Comparison of ENCODE assay signal across 18 cellular contexts in genomic region chr15:42453826-42454225, GRCh38. TPM values are rescaled to one million over a fixed set of nuclear protein-coding genes. Genes with fewer than 3 reads are reported as not detected.
DNase-seq lines count a peak whose midpoint lies in the region; ATAC-seq and TF ChIP-seq lines count a peak whose summit lies in the region.
"Had no signal": no experiment of that assay in that cellular context is flagged by ENCODE, and none has a peak within 500 bp of the region (broad histone marks: within the 10 kb centered on the region; RNA-seq: fewer than 3 reads in every experiment).

No MANE protein-coding gene starts in this region.

- intact Hi-C loops in left ventricle myocardium inferior (cut with micrococcal nuclease), result no loop called here
- intact Hi-C loops in cardiac septum (cut with DNase I), result no loop called here
- intact Hi-C loops in psoas muscle (cut with DNase I), result no loop called here
- intact Hi-C loops in uterus (cut with DNase I; ENCODE audit: low total_unique reads), result no loop called here

- 92 to 93% (median 92%) methylated on average over 3 of the region's 3 CpGs for WGBS in psoas muscle, 3 donors

- H3K4me3 Mint-ChIP-seq in endothelial cell (ENCODE audit: unreplicated experiment), result no peak overlapping the region
- H3K4me3 Mint-ChIP-seq: CD4-positive, alpha-beta T cell had no signal

- H3K27me3 Mint-ChIP-seq in endothelial cell (ENCODE audit: unreplicated experiment), result no peaks in the 10 kb centered on the region
- H3K27me3 Mint-ChIP-seq: CD4-positive, alpha-beta T cell had no signal

- TF ChIP-seq POLR2A in uterus (IDR thresholded peaks at IDR 0.05), result no peak

- H3K4me1 ChIP-seq in left ventricle myocardium inferior (peaks cover 92% of the 10 kb centered on the region), psoas muscle (peaks cover 63% of the 10 kb centered on the region), uterus (no peaks in the 10 kb centered on the region)
- H3K4me1 ChIP-seq: A549, Caco-2, HAP-1 had no signal

- H3K27ac ChIP-seq in left ventricle myocardium inferior (replicated peaks), result no peak overlapping the region
- H3K27ac ChIP-seq in psoas muscle, result peak overlapping the region; percentile 90
- no peak overlapping the region for H3K27ac ChIP-seq in uterus
- H3K27ac ChIP-seq: 22Rv1, A549, C4-2B, GM23248 had no signal

- ATAC-seq in psoas muscle (no peak), GM18867 (IDR thresholded peaks at IDR 0.05; ENCODE audit: unreplicated experiment) (no peak), GM18861 (IDR thresholded peaks at IDR 0.05; ENCODE audit: unreplicated experiment) (no peak)
- ATAC-seq: A549 had no signal

- no peak overlapping the region for H3K27ac Mint-ChIP-seq in endothelial cell (ENCODE audit: unreplicated experiment)
- H3K27ac Mint-ChIP-seq: CD4-positive, alpha-beta T cell had no signal

- no peaks in the 10 kb centered on the region for H3K9me3 Mint-ChIP-seq in endothelial cell (ENCODE audit: unreplicated experiment)
- H3K9me3 Mint-ChIP-seq: CD4-positive, alpha-beta T cell had no signal

- H3K36me3 ChIP-seq in left ventricle myocardium inferior (peaks cover 45% of the 10 kb centered on the region), psoas muscle (ENCODE audit: insufficient read depth in 1 of 2, low read depth in 1 of 2) (peaks cover 0 to 30% of the 10 kb centered on the region in 2 donors), uterus (no peaks in the 10 kb centered on the region)

- H3K36me3 Mint-ChIP-seq in endothelial cell (ENCODE audit: low read depth, unreplicated experiment), result peaks cover 21% of the 10 kb centered on the region

- peaks cover 10% of the 10 kb centered on the region for H3K4me1 Mint-ChIP-seq in endothelial cell (ENCODE audit: unreplicated experiment)

- H3K9me3 ChIP-seq in left ventricle myocardium inferior (replicated peaks) (no peaks in the 10 kb centered on the region), psoas muscle (no peaks in the 10 kb centered on the region), uterus (no peaks in the 10 kb centered on the region)
- H3K9me3 ChIP-seq: A549, Caco-2, HAP-1 had no signal

- no peak for TF ChIP-seq CTCF in left ventricle myocardium inferior (IDR thresholded peaks at IDR 0.05; ENCODE audit: borderline replicate concordance)
- no peak for TF ChIP-seq CTCF in psoas muscle (IDR thresholded peaks at IDR 0.05)
- TF ChIP-seq CTCF in endothelial cell (IDR thresholded peaks at IDR 0.05; ENCODE audit: unreplicated experiment), result no peak
- TF ChIP-seq CTCF in uterus (IDR thresholded peaks at IDR 0.05), result no peak

- DNase-seq in left ventricle myocardium inferior, result no peak
- no peak for DNase-seq in cardiac septum (ENCODE audit: low spot score)
- peak; percentile 59 for DNase-seq in fibroblast of peridontal ligament (ENCODE audit: extremely low read depth)
- DNase-seq in psoas muscle, result no peak
- DNase-seq in endothelial cell (ENCODE audit: low spot score), result no peak
- DNase-seq in uterus, result no peak
- DNase-seq: AML-193; Caco-2; CD4-positive, alpha-beta T cell; DMS79; GF-D8; GM23248 had no signal

- H3K27me3 ChIP-seq in left ventricle myocardium inferior (ENCODE audit: low read depth) (no peaks in the 10 kb centered on the region), psoas muscle (ENCODE audit: insufficient read depth in 3 of 3, low read length in 2 of 3) (no peaks in the 10 kb centered on the region), uterus (no peaks in the 10 kb centered on the region)

- H3K4me3 ChIP-seq in left ventricle myocardium inferior (peak overlapping the region; percentile 65), psoas muscle (peak overlapping the region; percentile 61), uterus (no peak overlapping the region)
- H3K4me3 ChIP-seq: A549, GM23248, HAP-1 had no signal

RNA-seq across cellular contexts. Expression of gene ZNF106, which starts 37.1 kb away (rescaled TPM):
- total RNA-seq in left ventricle myocardium inferior, result 680 TPM
- total RNA-seq in cardiac septum, result 691 TPM
- 100 to 1,000 TPM; 520 to 768 (median 704) TPM for total RNA-seq in psoas muscle
- polyA plus RNA-seq in psoas muscle, result 100 to 1,000 TPM in 2 of 3 donors, 10 to 100 TPM in 1; 76.1 to 617 (median 125) TPM
- 56.3 TPM for total RNA-seq in endothelial cell (ENCODE audit: unreplicated experiment)
- 10 to 100 TPM; 56.6 to 95.0 (median 72.0) TPM for total RNA-seq in uterus

RNA-seq across cellular contexts. Expression of gene SNAP23, which starts 41.6 kb away (rescaled TPM):
- 34.1 TPM for total RNA-seq in left ventricle myocardium inferior
- total RNA-seq in cardiac septum, result 48.2 TPM
- total RNA-seq in psoas muscle, result 10 to 100 TPM; 21.9 to 42.2 (median 31.6) TPM
- 10 to 100 TPM; 12.9 to 17.4 (median 17.2) TPM for polyA plus RNA-seq in psoas muscle
- total RNA-seq in endothelial cell (ENCODE audit: unreplicated experiment), result 121 TPM
- total RNA-seq in uterus, result 100 to 1,000 TPM in 1 of 4 donors, 10 to 100 TPM in 3; 79.1 to 155 (median 84.2) TPM

Comparison
In these comparisons a context has a peak if more than half of its experiments do, and no peak if none do; other contexts are left out.
1. H3K4me3 ChIP-seq: peak in left ventricle myocardium inferior (single experiment) and psoas muscle (single experiment); none in uterus (0 of 2).